In genomic region chr20:32841174-32841573, GRCh38 we compare ENCODE assay signal across 29 cellular contexts. TPM values are rescaled to one million over a fixed set of nuclear protein-coding genes. Genes with fewer than 3 reads are reported as not detected.
DNase-seq lines count a peak whose midpoint lies in the region; ATAC-seq and TF ChIP-seq lines count a peak whose summit lies in the region.
"Had no signal": no experiment of that assay in that cellular context is flagged by ENCODE, and none has a peak within 500 bp of the region (broad histone marks: within the 10 kb centered on the region; RNA-seq: fewer than 3 reads in every experiment).

No MANE protein-coding gene starts in this region.

- H3K4me1 Mint-ChIP-seq in T-cell = peaks cover 50 to 64% (median 59%) of the 10 kb centered on the region in 3 donors
- peaks cover 30% of the 10 kb centered on the region for H3K4me1 Mint-ChIP-seq in activated naive CD8-positive, alpha-beta T cell treated with anti-CD3 and anti-CD28 coated beads, Interleukin-2, amount 50 U/mL, for 24 hours

- peaks cover 66% of the 10 kb centered on the region for H3K36me3 ChIP-seq in left ventricle myocardium inferior

- intact Hi-C loops in Right ventricle myocardium superior (cut with DNase I) (no loop called here), left ventricle myocardium inferior (cut with micrococcal nuclease) (no loop called here)

- H3K4me1 ChIP-seq in left ventricle myocardium inferior = peaks cover 29% of the 10 kb centered on the region
- H3K4me1 ChIP-seq: vagina had no signal

- H3K4me3 ChIP-seq in left ventricle myocardium inferior = no peak overlapping the region
- H3K4me3 ChIP-seq: body of pancreas, smooth muscle cell, vagina had no signal

- CTCF ChIA-PET in T-cell (lab: Charles Lee) = interaction anchor here in 1 of 2 donors (0.7 kb wide), 1 partner anchor 35 kb away, joined by 3 read pairs; no protein-coding TSS in a partner anchor

- DNase-seq in Right ventricle myocardium superior (no peak), left ventricle myocardium inferior (no peak), T-cell (no peak), NCI-H526 (lab: John Stamatoyannopoulos, UW) (no peak), left lobe of liver (ENCODE audit: low spot score) (no peak), KG1 (lab: John Stamatoyannopoulos, UW) (no peak), NCI-H1417 (lab: John Stamatoyannopoulos, UW) (no peak)
- no peak for DNase-seq in activated naive CD8-positive, alpha-beta T cell treated with anti-CD3 and anti-CD28 coated beads, Interleukin-2, amount 50 U/mL, for 24 hours
- DNase-seq: activated CD8-positive, alpha-beta memory T cell treated with anti-CD3 and anti-CD28 coated beads, Interleukin-2, amount 10 ng/mL, durations not matched to agents 7 days and 5 days; body of pancreas; cerebellar nuclear complex; HCEC 1CT; head of caudate nucleus; kidney glomerular epithelial cell; mammary epithelial cell; NCI-H1092; NCI-H2029; NCI-H345; NCI-H82; nucleus accumbens; OCI-M1; retina; stimulated activated naive B cell treated with anti-CD40 and anti-IgM and Interleukin-4, amounts not matched to agents 10 μg/mL and 1 μg/mL and 100 μg/mL, for 72 hours; T1000 had no signal

- peak; percentile 11 for ATAC-seq in Right ventricle myocardium superior (ENCODE audit: poor library complexity)
- ATAC-seq in T-cell (replicated peaks in 1 of 4) = peak in 2 of 4 experiments; percentile 16 to 23
- no peak for ATAC-seq in activated naive CD8-positive, alpha-beta T cell treated with anti-CD3 and anti-CD28 coated beads, Interleukin-2, amount 50 U/mL, for 24 hours
- ATAC-seq in left lobe of liver = no peak
- ATAC-seq: activated CD8-positive, alpha-beta memory T cell treated with anti-CD3 and anti-CD28 coated beads, Interleukin-2, amount 10 ng/mL, durations not matched to agents 7 days and 5 days; body of pancreas; SK-N-SH treated with all-trans-retinoic acid at 6 μM for 48 hours; stimulated activated naive B cell treated with anti-CD40 and anti-IgM and Interleukin-4, amounts not matched to agents 10 μg/mL and 1 μg/mL and 100 μg/mL, for 72 hours had no signal

- H3K27me3 Mint-ChIP-seq in T-cell = no peaks in the 10 kb centered on the region
- no peaks in the 10 kb centered on the region for H3K27me3 Mint-ChIP-seq in activated naive CD8-positive, alpha-beta T cell treated with anti-CD3 and anti-CD28 coated beads, Interleukin-2, amount 50 U/mL, for 24 hours
- H3K27me3 Mint-ChIP-seq: activated CD8-positive, alpha-beta memory T cell treated with anti-CD3 and anti-CD28 coated beads, Interleukin-2, amount 10 ng/mL, durations not matched to agents 7 days and 5 days; stimulated activated naive B cell treated with anti-CD40 and anti-IgM and Interleukin-4, amounts not matched to agents 10 μg/mL and 1 μg/mL and 100 μg/mL, for 72 hours had no signal

- H3K27ac Mint-ChIP-seq in T-cell = peak overlapping the region; percentile 89 to 91
- peak overlapping the region; percentile 67 for H3K27ac Mint-ChIP-seq in activated naive CD8-positive, alpha-beta T cell treated with anti-CD3 and anti-CD28 coated beads, Interleukin-2, amount 50 U/mL, for 24 hours
- H3K27ac Mint-ChIP-seq: activated CD8-positive, alpha-beta memory T cell treated with anti-CD3 and anti-CD28 coated beads, Interleukin-2, amount 10 ng/mL, durations not matched to agents 7 days and 5 days; stimulated activated naive B cell treated with anti-CD40 and anti-IgM and Interleukin-4, amounts not matched to agents 10 μg/mL and 1 μg/mL and 100 μg/mL, for 72 hours had no signal

- no peaks in the 10 kb centered on the region for H3K27me3 ChIP-seq in left ventricle myocardium inferior (ENCODE audit: low read depth)
- H3K27me3 ChIP-seq: body of pancreas, vagina had no signal

- POLR2A ChIA-PET in T-cell (lab: Charles Lee) = no interaction called here

- H3K4me3 Mint-ChIP-seq in T-cell = peak overlapping the region in 2 of 3 donors; percentile 39 to 53
- H3K4me3 Mint-ChIP-seq in activated naive CD8-positive, alpha-beta T cell treated with anti-CD3 and anti-CD28 coated beads, Interleukin-2, amount 50 U/mL, for 24 hours = no peak overlapping the region
- H3K4me3 Mint-ChIP-seq: activated CD8-positive, alpha-beta memory T cell treated with anti-CD3 and anti-CD28 coated beads, Interleukin-2, amount 10 ng/mL, durations not matched to agents 7 days and 5 days; stimulated activated naive B cell treated with anti-CD40 and anti-IgM and Interleukin-4, amounts not matched to agents 10 μg/mL and 1 μg/mL and 100 μg/mL, for 72 hours had no signal

- TF ChIP-seq CTCF in left ventricle myocardium inferior (IDR thresholded peaks at IDR 0.05; ENCODE audit: borderline replicate concordance) = no peak

- H3K9me3 Mint-ChIP-seq in T-cell = no peaks in the 10 kb centered on the region
- H3K9me3 Mint-ChIP-seq in activated naive CD8-positive, alpha-beta T cell treated with anti-CD3 and anti-CD28 coated beads, Interleukin-2, amount 50 U/mL, for 24 hours = no peaks in the 10 kb centered on the region
- H3K9me3 Mint-ChIP-seq: stimulated activated naive B cell treated with anti-CD40 and anti-IgM and Interleukin-4, amounts not matched to agents 10 μg/mL and 1 μg/mL and 100 μg/mL, for 72 hours had no signal

- peaks cover 61% of the 10 kb centered on the region for H3K36me3 Mint-ChIP-seq in T-cell
- peaks cover 61% of the 10 kb centered on the region for H3K36me3 Mint-ChIP-seq in activated naive CD8-positive, alpha-beta T cell treated with anti-CD3 and anti-CD28 coated beads, Interleukin-2, amount 50 U/mL, for 24 hours (ENCODE audit: low read depth)

- no peaks in the 10 kb centered on the region for H3K9me3 ChIP-seq in left ventricle myocardium inferior (replicated peaks)
- H3K9me3 ChIP-seq: body of pancreas, vagina had no signal

- H3K27ac ChIP-seq in left ventricle myocardium inferior (replicated peaks) = no peak overlapping the region
- H3K27ac ChIP-seq: body of pancreas, C4-2B, vagina had no signal

RNA-seq across cellular contexts. Expression of gene EFCAB8, which starts 17.5 kb away (rescaled TPM):
- total RNA-seq in Right ventricle myocardium superior = not detected
- total RNA-seq in left ventricle myocardium inferior = not detected
- total RNA-seq in T-cell = 1 to 10 TPM in 4 of 5 donors, under 1 TPM in 1; 0.80 to 1.5 (median 1.2) TPM
- 0.15 TPM for total RNA-seq in left lobe of liver
- total RNA-seq: temporal lobe, vagina had no signal

RNA-seq across cellular contexts. Expression of gene MAPRE1, which starts 21.4 kb away (rescaled TPM):
- total RNA-seq in Right ventricle myocardium superior (58.9 TPM), left ventricle myocardium inferior (58.4 TPM), T-cell (100 to 1,000 TPM in 1 of 5 donors, 10 to 100 TPM in 4; 67.9 to 104 (median 77.8) TPM), left lobe of liver (9.6 TPM)
